Comparison of ENCODE assay signal across 10 cellular contexts in genomic region chr5:150641826-150642566, GRCh38. TPM values are rescaled to one million over a fixed set of nuclear protein-coding genes. Genes with fewer than 3 reads are reported as not detected.
DNase-seq lines count a peak whose midpoint lies in the region; FAIRE-seq and TF ChIP-seq lines count a peak whose summit lies in the region.
"Had no signal": no experiment of that assay in that cellular context is flagged by ENCODE, and none has a peak within 500 bp of the region (broad histone marks: within the 10 kb centered on the region; RNA-seq: fewer than 3 reads in every experiment).

No MANE protein-coding gene starts in this region.

- H3K4me3 ChIP-seq in PC-9 (no peak overlapping the region), muscle layer of colon (ENCODE audit: low read depth in 1 of 2, low read length in 2 of 2) (peak overlapping the region in 1 of 2 donors; percentile 6), tibial artery (peak overlapping the region in 1 of 2 donors; percentile 11), OCI-LY7 (ENCODE audit: low read depth, low read length, poor library complexity, severe bottlenecking) (no peak overlapping the region)

- H3K9me3 ChIP-seq in PC-9 (ENCODE audit: insufficient read depth, low read depth) (no peaks in the 10 kb centered on the region), muscle layer of colon (ENCODE audit: low read length) (no peaks in the 10 kb centered on the region), tibial artery (no peaks in the 10 kb centered on the region), OCI-LY7 (ENCODE audit: low read length) (no peaks in the 10 kb centered on the region)

- POLR2A ChIA-PET in PC-9 (lab: Charles Lee; ENCODE audit: unreplicated experiment) (interaction anchor here (0.7 to 0.8 kb wide), 2 partner anchors 9 to 146 kb away, joined by 5 to 7 read pairs; no protein-coding TSS in a partner anchor), OCI-LY7 (lab: Charles Lee) (interaction anchor here (0.6 kb wide), 1 partner anchor 158 kb away, joined by 4 read pairs; no protein-coding TSS in a partner anchor)

- no peak overlapping the region for H2AFZ ChIP-seq in PC-9
- no peak overlapping the region for H2AFZ ChIP-seq in OCI-LY7 (ENCODE audit: low read length)

- BruUV-seq in PC-9 (replicated peaks; lab: Mats Ljungman, UMichigan) (no TSS peak), OCI-LY7 (replicated peaks; lab: Mats Ljungman, UMichigan) (no TSS peak)

- no peaks in the 10 kb centered on the region for H3K27me3 ChIP-seq in PC-9 (ENCODE audit: insufficient read depth, low read depth)
- H3K27me3 ChIP-seq in muscle layer of colon (ENCODE audit: control insufficient read depth in 1 of 2, insufficient read depth in 2 of 2, low read length in 2 of 2), result no peaks in the 10 kb centered on the region
- no peaks in the 10 kb centered on the region for H3K27me3 ChIP-seq in tibial artery

- FAIRE-seq in HTR-8/SVneo (lab: Jason Lieb, UNC), result no peak

- intact Hi-C loops in PC-9 (cut with micrococcal nuclease; ENCODE audit: unreplicated experiment), result loop anchor here (5.0 kb wide), 2 partner anchors 155 to 170 kb away; no protein-coding TSS in a partner anchor
- intact Hi-C loops in tibial artery (cut with DNase I; ENCODE audit: low total_unique reads), result loop anchor here (10.0 kb wide), 1 partner anchor 157 kb away; no protein-coding TSS in a partner anchor
- intact Hi-C loops in OCI-LY7 (cut with micrococcal nuclease; ENCODE audit: unreplicated experiment), result no loop called here

- no peaks in the 10 kb centered on the region for H3K79me2 ChIP-seq in PC-9 (ENCODE audit: low read depth)
- no peaks in the 10 kb centered on the region for H3K79me2 ChIP-seq in OCI-LY7 (ENCODE audit: insufficient read depth, low read depth, low read length)

- H3K4me1 ChIP-seq in PC-9 (replicated peaks; ENCODE audit: insufficient read depth) (peaks cover 78% of the 10 kb centered on the region), muscle layer of colon (ENCODE audit: insufficient read depth, low read length) (peaks cover 69% of the 10 kb centered on the region), tibial artery (peaks cover 7 to 100% (median 86%) of the 10 kb centered on the region in 4 donors), OCI-LY7 (ENCODE audit: insufficient read depth, low read length, poor library complexity, severe bottlenecking) (no peaks in the 10 kb centered on the region)

- H3K36me3 ChIP-seq in PC-9 (ENCODE audit: low read depth), result no peaks in the 10 kb centered on the region
- H3K36me3 ChIP-seq in muscle layer of colon (ENCODE audit: insufficient read depth, low read length), result no peaks in the 10 kb centered on the region
- H3K36me3 ChIP-seq in tibial artery, result no peaks in the 10 kb centered on the region
- no peaks in the 10 kb centered on the region for H3K36me3 ChIP-seq in OCI-LY7 (ENCODE audit: insufficient read depth, low read length)

- DNase-seq in PC-9 (no peak), dermis blood vessel endothelial cell (peak; percentile 36), tibial artery (no peak), HTR-8/SVneo (ENCODE audit: insufficient read length, low spot score) (no peak), OCI-LY7 (ENCODE audit: low spot score) (no peak), Kasumi-1 (lab: John Stamatoyannopoulos, UW) (no peak), NCI-H2196 treated with DMSO at 0.1 percent for 48 hours (lab: John Stamatoyannopoulos, UW; ENCODE audit: unreplicated experiment) (no peak)
- DNase-seq: activated gamma-delta T cell treated with Interleukin-2 at 50 U/mL for 16 hours, NCI-H1436 had no signal

- CTCF ChIA-PET in PC-9 (lab: Charles Lee) (interaction anchor here (0.5 to 1.2 kb wide), 2 partner anchors 59 to 147 kb away, joined by 3 to 13 read pairs; partner anchors contain the start of gene RBM22), OCI-LY7 (lab: Charles Lee; ENCODE audit: unreplicated experiment) (interaction anchor here (1.3 kb wide), 1 partner anchor 10 kb away, joined by 3 read pairs; no protein-coding TSS in a partner anchor)

- H3K4me2 ChIP-seq in PC-9 (peak overlapping the region; percentile 71), OCI-LY7 (ENCODE audit: low read length) (no peak overlapping the region)

- H3K9me2 ChIP-seq in PC-9 (ENCODE audit: insufficient read depth), result no peaks in the 10 kb centered on the region
- no peaks in the 10 kb centered on the region for H3K9me2 ChIP-seq in OCI-LY7 (ENCODE audit: insufficient read depth, low read length)

- peaks cover 43% of the 10 kb centered on the region for H3F3A ChIP-seq in PC-9 (ENCODE audit: insufficient read depth, low read depth)

- H3K9ac ChIP-seq in muscle layer of colon (ENCODE audit: low read length), result no peak overlapping the region

- TF ChIP-seq CTCF in PC-9 (conservative IDR thresholded peaks at IDR 0.05) (no peak), tibial artery (IDR thresholded peaks at IDR 0.05) (no peak), OCI-LY7 (conservative IDR thresholded peaks at IDR 0.05; ENCODE audit: low read length) (no peak)

- H4K20me1 ChIP-seq in PC-9 (ENCODE audit: insufficient read depth), result no peaks in the 10 kb centered on the region
- no peaks in the 10 kb centered on the region for H4K20me1 ChIP-seq in OCI-LY7 (ENCODE audit: insufficient read depth, low read length)

- H3K27ac ChIP-seq in PC-9 (peak overlapping the region; percentile 62), muscle layer of colon (ENCODE audit: low read depth, low read length) (peak overlapping the region; percentile 4), tibial artery (peak overlapping the region; percentile 83 to 86), OCI-LY7 (ENCODE audit: low read depth, low read length, poor library complexity, severe bottlenecking) (no peak overlapping the region)

RNA-seq across cellular contexts. Expression of gene SYNPO, which starts 1.5 kb away (rescaled TPM):
- total RNA-seq in PC-9 (2021) (1.8 and 2.0 TPM in 2 replicates), dermis blood vessel endothelial cell (14.6 and 19.1 TPM in 2 replicates), OCI-LY7 (2022) (0.08 and 0.15 TPM in 2 replicates)
- not detected in 2 replicates for total RNA-seq in OCI-LY7 (2014; rRNA removed; shearing (Covaris generic))

RNA-seq across cellular contexts. Expression of gene MYOZ3, which starts 19.1 kb away (rescaled TPM):
- total RNA-seq in PC-9 (2021) (0.25 TPM in 1 of 2 replicates, not detected in the other), dermis blood vessel endothelial cell (0.17 and 0.37 TPM in 2 replicates), OCI-LY7 (2022) (not detected in 2 replicates)
- not detected in 2 replicates for total RNA-seq in OCI-LY7 (2014; rRNA removed; shearing (Covaris generic))

RNA-seq across cellular contexts. Expression of gene RBM22, which starts 58.9 kb away (rescaled TPM):
- total RNA-seq in PC-9 (2021), result 49.7 and 57.3 TPM in 2 replicates
- total RNA-seq in dermis blood vessel endothelial cell, result 31.3 and 35.9 TPM in 2 replicates
- total RNA-seq in OCI-LY7 (2014; rRNA removed; shearing (Covaris generic)), result 46.7 and 47.9 TPM in 2 replicates
- total RNA-seq in OCI-LY7 (2022), result 45.6 and 46.8 TPM in 2 replicates
